Comparison of ENCODE assay signal across 9 cellular contexts in genomic region chr18:47163241-47163640, GRCh38. TPM values are rescaled to one million over a fixed set of nuclear protein-coding genes. Genes with fewer than 3 reads are reported as not detected.
DNase-seq lines count a peak whose midpoint lies in the region; ATAC-seq, FAIRE-seq and TF ChIP-seq lines count a peak whose summit lies in the region.
"Had no signal": no experiment of that assay in that cellular context is flagged by ENCODE, and none has a peak within 500 bp of the region (broad histone marks: within the 10 kb centered on the region; RNA-seq: fewer than 3 reads in every experiment).

No MANE protein-coding gene starts in this region.

- no peak overlapping the region for H2AFZ ChIP-seq in OCI-LY1 (ENCODE audit: low read length)

- H3K4me1 Mint-ChIP-seq in naive B cell = peaks cover 7 to 24% (median 17%) of the 10 kb centered on the region in 3 donors

- no peaks in the 10 kb centered on the region for H3K27me3 Mint-ChIP-seq in naive B cell

- H3K4me1 ChIP-seq in OCI-LY1 (ENCODE audit: insufficient read depth, low read length, severe bottlenecking) (peaks cover 10% of the 10 kb centered on the region), kidney (ENCODE audit: control insufficient read depth in 1 of 2, insufficient read depth in 1 of 2, low read depth in 1 of 2, low read length in 2 of 2) (no peaks in the 10 kb centered on the region)

- peaks cover 37% of the 10 kb centered on the region for H3K79me2 ChIP-seq in OCI-LY1 (ENCODE audit: insufficient read depth, low read length)

- no peaks in the 10 kb centered on the region for H3K27me3 ChIP-seq in OCI-LY1 (ENCODE audit: insufficient read depth, low read length)

- ATAC-seq in GM18909 (IDR thresholded peaks at IDR 0.05; ENCODE audit: poor library complexity, unreplicated experiment) (peak; percentile 83), HG02642 (IDR thresholded peaks at IDR 0.05; ENCODE audit: poor library complexity, unreplicated experiment) (peak; percentile 85), naive B cell (ENCODE audit: low read depth in 2 of 2) (peak; percentile 71)
- ATAC-seq: HepG2 had no signal

- FAIRE-seq in kidney (lab: Jason Lieb, UNC) = no peak
- FAIRE-seq: HepG2 had no signal

- no peak overlapping the region for H3K4me3 Mint-ChIP-seq in naive B cell

- no peaks in the 10 kb centered on the region for H3K36me3 Mint-ChIP-seq in naive B cell

- H3K9ac ChIP-seq in OCI-LY1 (ENCODE audit: low read length) (no peak overlapping the region), kidney (ENCODE audit: low read length in 2 of 2) (no peak overlapping the region)

- H3K4me3 ChIP-seq in OCI-LY1 (ENCODE audit: low read depth, low read length, poor library complexity, severe bottlenecking) (no peak overlapping the region), kidney (ENCODE audit: low read length in 2 of 2) (no peak overlapping the region)

- DNase-seq in naive B cell = no peak
- no peak for DNase-seq in kidney
- DNase-seq in DMS114 treated with DMSO at 0.1 percent for 48 hours (lab: John Stamatoyannopoulos, UW; ENCODE audit: unreplicated experiment) = no peak
- no peak for DNase-seq in KG1 (lab: John Stamatoyannopoulos, UW)
- no peak for DNase-seq in NCI-H128 (lab: John Stamatoyannopoulos, UW; ENCODE audit: unreplicated experiment)

- H3F3A ChIP-seq in OCI-LY1 (ENCODE audit: insufficient read depth, low read length) = no peaks in the 10 kb centered on the region

- peak overlapping the region; percentile 11; the same call in 1 of the 2 replicates for H3K4me2 ChIP-seq in OCI-LY1 (ENCODE audit: low read length)

- no peaks in the 10 kb centered on the region for H3K9me3 Mint-ChIP-seq in naive B cell

- H3K9me3 ChIP-seq in OCI-LY1 (ENCODE audit: low read length) (no peaks in the 10 kb centered on the region), kidney (ENCODE audit: control insufficient read depth in 1 of 2, low read length in 2 of 2) (no peaks in the 10 kb centered on the region)

- H3K36me3 ChIP-seq in OCI-LY1 (ENCODE audit: insufficient read depth, low read length) = no peaks in the 10 kb centered on the region
- no peaks in the 10 kb centered on the region for H3K36me3 ChIP-seq in kidney (ENCODE audit: control insufficient read depth in 1 of 2, insufficient read depth in 2 of 2, low read length in 2 of 2)

- intact Hi-C loops in kidney (cut with DNase I) = no loop called here

- H3K27ac Mint-ChIP-seq in naive B cell = no peak overlapping the region

- H3K27ac ChIP-seq in OCI-LY1 (ENCODE audit: low read depth, low read length, poor library complexity, severe bottlenecking) (no peak overlapping the region), kidney (ENCODE audit: low read depth in 2 of 2, low read length in 2 of 2) (no peak overlapping the region)

- H3K9me2 ChIP-seq in OCI-LY1 (ENCODE audit: low read depth, low read length) = no peaks in the 10 kb centered on the region

- no peaks in the 10 kb centered on the region for H4K20me1 ChIP-seq in OCI-LY1 (ENCODE audit: insufficient read depth, low read length)

- no peak for TF ChIP-seq CTCF in OCI-LY1 (IDR thresholded peaks at IDR 0.05; ENCODE audit: low read length)
- no peak for TF ChIP-seq CTCF in kidney (IDR thresholded peaks at IDR 0.05; ENCODE audit: borderline replicate concordance, extremely low read depth, insufficient read depth)

RNA-seq across cellular contexts. Expression of gene IER3IP1, which starts 12.9 kb away (rescaled TPM):
- 10 to 100 TPM; 14.8 to 27.1 (median 19.1) TPM for polyA plus RNA-seq in naive B cell (ENCODE audit: low read depth in 6 of 6)
- total RNA-seq in kidney = 14.4 TPM
- polyA plus RNA-seq in kidney (ENCODE audit: insufficient read depth, low read depth, low replicate concordance) = 31.9 TPM

RNA-seq across cellular contexts. Expression of gene HDHD2, which starts 12.9 kb away (rescaled TPM):
- polyA plus RNA-seq in naive B cell (ENCODE audit: low read depth in 6 of 6) (10 to 100 TPM; 38.9 to 88.8 (median 60.2) TPM), kidney (ENCODE audit: insufficient read depth, low read depth, low replicate concordance) (46.2 TPM)
- 41.0 TPM for total RNA-seq in kidney
